13 cellular contexts compared by ENCODE assay signal in the genomic region with DNA sequence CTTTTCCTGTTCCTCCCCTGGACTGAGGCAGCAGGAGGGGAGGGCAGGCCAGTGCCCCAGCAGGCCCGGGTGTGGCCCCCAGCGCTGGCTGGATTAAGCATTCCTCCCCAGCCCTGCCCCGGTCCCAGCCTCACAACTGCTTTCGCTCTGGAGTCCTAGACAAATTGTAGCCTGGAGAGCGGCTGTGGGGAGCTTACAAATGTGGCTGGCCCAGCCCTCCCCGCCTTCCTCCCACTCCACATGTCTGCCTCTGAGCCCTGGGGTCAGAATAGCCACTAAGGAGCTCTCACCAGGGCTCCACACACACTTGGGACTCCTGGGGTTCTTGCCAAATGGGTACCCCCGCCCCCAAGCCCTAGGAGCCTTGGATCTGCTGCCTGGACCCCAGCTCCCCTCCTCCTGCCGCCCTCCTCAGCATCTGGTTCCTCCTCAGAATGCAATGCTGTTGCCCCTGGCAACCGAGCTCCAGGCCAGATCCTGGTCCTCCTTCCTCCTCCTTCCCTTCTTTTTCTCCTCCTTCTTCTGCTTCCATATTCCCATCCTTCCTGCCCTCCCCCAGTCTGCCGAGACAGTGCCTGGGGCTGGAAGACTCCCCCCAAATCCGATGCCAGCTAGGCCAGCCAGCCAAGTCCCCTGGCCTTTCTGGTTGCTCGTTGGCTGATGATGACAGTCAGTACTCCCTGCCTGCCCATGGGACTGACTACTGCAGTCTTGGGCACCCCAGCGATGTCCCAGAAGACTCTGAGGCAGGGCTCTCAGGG.
DNase-seq lines count a peak whose midpoint lies in the region; ATAC-seq and TF ChIP-seq lines count a peak whose summit lies in the region.
"Had no signal": no experiment of that assay in that cellular context is flagged by ENCODE, and none has a peak within 500 bp of the region (broad histone marks: within the 10 kb centered on the region; RNA-seq: fewer than 3 reads in every experiment).

No MANE protein-coding gene starts in this region.

- no peak overlapping the region for H2AFZ ChIP-seq in H9 (ENCODE audit: low read length)
- H2AFZ ChIP-seq: hepatocyte had no signal

- H3K79me2 ChIP-seq in H9 (ENCODE audit: insufficient read depth, low read length), result no peaks in the 10 kb centered on the region
- H3K79me2 ChIP-seq: hepatocyte had no signal

- peaks cover 21% of the 10 kb centered on the region for H3K4me1 ChIP-seq in H9 (ENCODE audit: insufficient read depth, low read length)
- peaks cover 11% of the 10 kb centered on the region for H3K4me1 ChIP-seq in right cardiac atrium (ENCODE audit: control insufficient read depth, insufficient read depth, low read length)

- H4K91ac ChIP-seq in H9 (ENCODE audit: insufficient read length, low read depth, low read length), result no peak overlapping the region

- no peak overlapping the region for H3K23ac ChIP-seq in H9 (ENCODE audit: insufficient read length, low read depth, low read length)

- no peaks in the 10 kb centered on the region for H3K27me3 ChIP-seq in H9 (ENCODE audit: insufficient read depth, low read length)
- no peaks in the 10 kb centered on the region for H3K27me3 ChIP-seq in right cardiac atrium (ENCODE audit: control insufficient read depth, insufficient read depth)
- H3K27me3 ChIP-seq: body of pancreas, hepatocyte had no signal

- no peak overlapping the region for H3K56ac ChIP-seq in H9 (ENCODE audit: insufficient read length, low read depth, low read length)

- TF ChIP-seq CTCF in H9 (conservative IDR thresholded peaks at IDR 0.05) (no peak), cardiac fibroblast (IDR thresholded peaks at IDR 0.05; ENCODE audit: low read depth, low read length) (no peak)

- no peak overlapping the region for H2AK5ac ChIP-seq in H9 (ENCODE audit: insufficient read length, low read length)

- H3K4me1 Mint-ChIP-seq in H9, result peaks cover 55 to 63% of the 10 kb centered on the region in 2 experiments

- no CpG with 5 or more reads among the region's 13 CpGs for WGBS in H9 (ENCODE audit: extremely low coverage, insufficient read length, low lambda C conversion rate)
- 52% methylated on average over 13 of the region's 13 CpGs for WGBS in right cardiac atrium

- peaks cover 20% of the 10 kb centered on the region for H3K27me3 Mint-ChIP-seq in H9 (ENCODE audit: low read depth)

- no peak overlapping the region for H2BK5ac ChIP-seq in H9 (ENCODE audit: insufficient read length, low read length)

- H2BK120ac ChIP-seq in H9 (ENCODE audit: low read depth, low read length, poor library complexity, severe bottlenecking), result no peak overlapping the region

- H3K79me1 ChIP-seq in H9 (ENCODE audit: insufficient read depth, low read depth, low read length, poor library complexity, severe bottlenecking), result no peaks in the 10 kb centered on the region

- H3K23me2 ChIP-seq in H9 (ENCODE audit: insufficient read length, low read depth, low read length, poor library complexity, severe bottlenecking), result no peaks in the 10 kb centered on the region

- H4K8ac ChIP-seq in H9 (replicated peaks; ENCODE audit: insufficient read length, low read depth, low read length), result no peak overlapping the region

- H3K14ac ChIP-seq in H9 (ENCODE audit: insufficient read depth, low read length), result no peak overlapping the region

- no peak overlapping the region for H3K18ac ChIP-seq in H9 (ENCODE audit: insufficient read length, low read depth, low read length)

- H3K4ac ChIP-seq in H9 (ENCODE audit: low read depth, low read length), result no peak overlapping the region

- H3K9me3 Mint-ChIP-seq in H9, result no peaks in the 10 kb centered on the region; a peak in 1 of 5 replicates

- H2BK20ac ChIP-seq in H9 (ENCODE audit: low read depth, low read length, poor library complexity, severe bottlenecking), result no peak overlapping the region

- ATAC-seq in right cardiac atrium (peak; percentile 40), HG03095 (IDR thresholded peaks at IDR 0.05; ENCODE audit: unreplicated experiment) (no peak)
- ATAC-seq: body of pancreas had no signal

- H3K27ac Mint-ChIP-seq in H9, result peak overlapping the region in 2 of 3 experiments; percentile 73 to 83; a peak in 3 of 7 replicates

- H3K27ac ChIP-seq in H9 (ENCODE audit: insufficient read length, low read depth, low read length) (no peak overlapping the region), right cardiac atrium (ENCODE audit: low read length) (peak overlapping the region; percentile 10)
- H3K27ac ChIP-seq: body of pancreas, hepatocyte, psoas muscle had no signal

- H3K9ac ChIP-seq in H9 (ENCODE audit: extremely low read depth, insufficient read length, low read length), result no peak overlapping the region

- DNase-seq in H9 (no peak), cardiac fibroblast (ENCODE audit: low read depth in 2 of 2) (peak; percentile 9 to 39), right cardiac atrium (peak; percentile 47 to 85 (median 82)), posterior vena cava (ENCODE audit: low spot score) (peak; percentile 82), iPS-NIHi11 (ENCODE audit: low spot score) (no peak), NCI-H2107 treated with DMSO at 0.1 percent for 48 hours (lab: John Stamatoyannopoulos, UW; ENCODE audit: unreplicated experiment) (no peak), NCI-H1105 treated with DMSO at 0.1 percent for 48 hours (lab: John Stamatoyannopoulos, UW) (no peak)
- DNase-seq: body of pancreas, Calu3, psoas muscle, SIG-M5 had no signal

- no peak overlapping the region for H3K4me3 Mint-ChIP-seq in H9

- H3K4me2 ChIP-seq in H9 (ENCODE audit: insufficient read depth, insufficient read length, low read length), result no peak overlapping the region
- H3K4me2 ChIP-seq: hepatocyte had no signal

- H2BK12ac ChIP-seq in H9 (ENCODE audit: insufficient read length, low read depth, low read length), result no peak overlapping the region

- no peaks in the 10 kb centered on the region for H3K36me3 Mint-ChIP-seq in H9 (ENCODE audit: insufficient read depth in 1 of 3, low read depth in 3 of 3)

- H3K9me3 ChIP-seq in H9 (ENCODE audit: control insufficient read depth, low read depth, low read length) (no peaks in the 10 kb centered on the region), right cardiac atrium (ENCODE audit: control insufficient read depth, low read length) (no peaks in the 10 kb centered on the region)
- H3K9me3 ChIP-seq: body of pancreas, psoas muscle had no signal

- no peak overlapping the region for H4K5ac ChIP-seq in H9 (ENCODE audit: insufficient read length, low read depth, low read length)

- H3K4me3 ChIP-seq in cardiac fibroblast (replicated peaks in 1 of 2; ENCODE audit: low read depth in 2 of 2, low read length in 2 of 2) (no peak overlapping the region), right cardiac atrium (ENCODE audit: low read length) (no peak overlapping the region)
- H3K4me3 ChIP-seq: body of pancreas, hepatocyte, psoas muscle had no signal

- no peak overlapping the region for H3T11ph ChIP-seq in H9 (ENCODE audit: low read length)

- intact Hi-C loops in right cardiac atrium (cut with DNase I) (loop anchor here (2.0 to 10.0 kb wide), 8 partner anchors 44 to 517 kb away; no protein-coding TSS in a partner anchor), posterior vena cava (cut with DNase I) (loop anchor here (2.0 to 10.0 kb wide), 4 partner anchors 357 to 519 kb away; no protein-coding TSS in a partner anchor)

- no peaks in the 10 kb centered on the region for H4K20me1 ChIP-seq in H9 (ENCODE audit: control insufficient read depth, insufficient read depth, insufficient read length)

- no peak overlapping the region for H2BK15ac ChIP-seq in H9 (ENCODE audit: low read depth, low read length)

Comparison
In these comparisons a context has a peak if more than half of its experiments do, and no peak if none do; other contexts are left out.
1. DNase-seq: peak in cardiac fibroblast (2 of 2), right cardiac atrium (3 of 3) and posterior vena cava (single experiment); none in H9 (single experiment), iPS-NIHi11 (single experiment), NCI-H2107 treated with DMSO at 0.1 percent for 48 hours (single experiment) and NCI-H1105 treated with DMSO at 0.1 percent for 48 hours (single experiment).